ENCODE assay signal across 8 cellular contexts in the genomic region with DNA sequence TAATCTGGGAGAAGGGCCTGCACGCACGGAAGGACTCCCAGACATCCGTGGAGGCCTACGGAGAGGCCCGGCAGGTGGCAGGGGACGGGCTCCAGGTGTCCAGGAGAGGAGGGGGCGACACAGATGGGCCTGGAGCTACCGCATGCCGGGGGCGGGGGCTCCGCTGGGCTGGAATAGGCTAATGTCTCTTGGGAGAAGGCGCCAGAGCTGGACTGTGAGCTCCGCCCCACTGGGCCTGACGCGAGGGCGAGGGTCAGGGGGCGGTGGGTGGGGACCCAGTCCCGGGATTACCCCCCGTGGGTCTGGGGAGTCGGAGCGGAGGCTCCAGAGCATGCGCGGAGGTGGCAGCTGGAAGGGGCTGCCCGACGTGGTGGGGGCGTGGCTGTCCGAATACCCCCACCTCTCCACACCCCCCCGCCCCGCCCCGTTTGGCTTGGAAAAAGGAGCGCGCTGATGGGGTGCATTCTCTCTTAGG. TPM values are rescaled to one million over a fixed set of nuclear protein-coding genes. Genes with fewer than 3 reads are reported as not detected.
DNase-seq lines count a peak whose midpoint lies in the region; ATAC-seq and TF ChIP-seq lines count a peak whose summit lies in the region.

No MANE protein-coding gene starts in this region.

- peaks cover 54% of the 10 kb centered on the region for H3K79me2 ChIP-seq in DND-41 (ENCODE audit: insufficient read depth, low read length)
- H3K79me2 ChIP-seq in neural cell (replicated peaks; ENCODE audit: insufficient read depth, low read length) = peaks cover 44% of the 10 kb centered on the region

- H3K36me3 Mint-ChIP-seq in activated T-helper 1 cell treated with anti-CD3 and anti-CD28 coated beads, Interleukin-12 subunit alpha, Interleukin-12 subunit beta, Interleukin-2, Interleukin-4 antibody, amounts not matched to agents 30 ng/mL and 10 ng/mL and 1 ng/mL, durations not matched to agents 14 hours and 24 hours and 36 hours (ENCODE audit: low read depth) = peaks cover 5% of the 10 kb centered on the region

- TF ChIP-seq RAD21 in neural cell (conservative IDR thresholded peaks at IDR 0.05) = no peak

- peak overlapping the region; percentile 92 for H3K4me2 ChIP-seq in DND-41 (ENCODE audit: insufficient read depth, low read length)
- H3K4me2 ChIP-seq in neural cell (ENCODE audit: low read length) = peak overlapping the region; percentile 99

- peaks cover 37% of the 10 kb centered on the region for H3K4me1 ChIP-seq in DND-41 (ENCODE audit: insufficient read depth, low read length)
- H3K4me1 ChIP-seq in thymus (ENCODE audit: control insufficient read depth, insufficient read depth, low read length) = peaks cover 10% of the 10 kb centered on the region

- no peaks in the 10 kb centered on the region for H3F3A ChIP-seq in neural cell (ENCODE audit: insufficient read depth, low read length, poor library complexity, severe bottlenecking)

- no peak for TF ChIP-seq EP300 in neural cell (conservative IDR thresholded peaks at IDR 0.05; ENCODE audit: poor library complexity, severe bottlenecking)

- peak overlapping the region; percentile 95 for H3K4me3 Mint-ChIP-seq in activated T-helper 1 cell treated with anti-CD3 and anti-CD28 coated beads, Interleukin-12 subunit alpha, Interleukin-12 subunit beta, Interleukin-2, Interleukin-4 antibody, amounts not matched to agents 30 ng/mL and 10 ng/mL and 1 ng/mL, durations not matched to agents 14 hours and 24 hours and 36 hours

- H3K9me3 ChIP-seq in DND-41 (ENCODE audit: insufficient read depth, low read length, severe bottlenecking) (no peaks in the 10 kb centered on the region), neural cell (ENCODE audit: low read length) (no peaks in the 10 kb centered on the region), thymus (ENCODE audit: control insufficient read depth) (no peaks in the 10 kb centered on the region)

- peaks cover 48% of the 10 kb centered on the region for H3K4me1 Mint-ChIP-seq in activated T-helper 1 cell treated with anti-CD3 and anti-CD28 coated beads, Interleukin-12 subunit alpha, Interleukin-12 subunit beta, Interleukin-2, Interleukin-4 antibody, amounts not matched to agents 30 ng/mL and 10 ng/mL and 1 ng/mL, durations not matched to agents 14 hours and 24 hours and 36 hours (ENCODE audit: low read depth)

- H3K27me3 Mint-ChIP-seq in activated T-helper 1 cell treated with anti-CD3 and anti-CD28 coated beads, Interleukin-12 subunit alpha, Interleukin-12 subunit beta, Interleukin-2, Interleukin-4 antibody, amounts not matched to agents 30 ng/mL and 10 ng/mL and 1 ng/mL, durations not matched to agents 14 hours and 24 hours and 36 hours (ENCODE audit: insufficient read depth) = peaks cover 6% of the 10 kb centered on the region

- H3K9me3 Mint-ChIP-seq in activated T-helper 1 cell treated with anti-CD3 and anti-CD28 coated beads, Interleukin-12 subunit alpha, Interleukin-12 subunit beta, Interleukin-2, Interleukin-4 antibody, amounts not matched to agents 30 ng/mL and 10 ng/mL and 1 ng/mL, durations not matched to agents 14 hours and 24 hours and 36 hours = no peaks in the 10 kb centered on the region

- H4K20me1 ChIP-seq in DND-41 (ENCODE audit: insufficient read depth, low read length) (peaks cover 37% of the 10 kb centered on the region), neural cell (ENCODE audit: insufficient read depth) (no peaks in the 10 kb centered on the region)

- ATAC-seq in DND-41 (ENCODE audit: insufficient read depth, low read depth) (peak; percentile 29), HG02642 (IDR thresholded peaks at IDR 0.05; ENCODE audit: poor library complexity, unreplicated experiment) (peak; percentile 12)

- H3K36me3 ChIP-seq in DND-41 (ENCODE audit: insufficient read depth, low read length) (peaks cover 16% of the 10 kb centered on the region), neural cell (ENCODE audit: insufficient read depth, low read length) (no peaks in the 10 kb centered on the region), thymus (ENCODE audit: control insufficient read depth, insufficient read depth) (peaks cover 3% of the 10 kb centered on the region)

- H3K27ac ChIP-seq in DND-41 (ENCODE audit: low read length) (peak overlapping the region; percentile 85), neural cell (ENCODE audit: low read length) (peak overlapping the region; percentile 82), thymus (ENCODE audit: low read depth) (peak overlapping the region; percentile 8)

- H3K9ac ChIP-seq in DND-41 (ENCODE audit: low read depth, low read length) (peak overlapping the region; percentile 91), neural cell (ENCODE audit: low read length) (peak overlapping the region; percentile 96)

- H2AFZ ChIP-seq in DND-41 (ENCODE audit: low read depth, low read length) (peak overlapping the region; percentile 94), neural cell (ENCODE audit: low read depth, low read length) (peak overlapping the region; percentile 77)

- H3K27me3 ChIP-seq in DND-41 (ENCODE audit: insufficient read depth, low read length, poor library complexity) (no peaks in the 10 kb centered on the region), neural cell (ENCODE audit: insufficient read depth, low read depth, low read length) (no peaks in the 10 kb centered on the region), thymus (ENCODE audit: control insufficient read depth, insufficient read depth) (no peaks in the 10 kb centered on the region)

- peak; percentile 59 for DNase-seq in DND-41
- peak; percentile 94 for DNase-seq in NCI-H82 (lab: John Stamatoyannopoulos, UW)
- peak; percentile 26 for DNase-seq in activated T-helper 1 cell treated with anti-CD3 and anti-CD28 coated beads, Interleukin-12 subunit alpha, Interleukin-12 subunit beta, Interleukin-2, Interleukin-4 antibody, amounts not matched to agents 30 ng/mL and 10 ng/mL and 1 ng/mL, durations not matched to agents 14 hours and 24 hours and 36 hours (ENCODE audit: low spot score)
- peak; percentile 13 for DNase-seq in fibroblast of mammary gland (ENCODE audit: low read depth)
- no peak for DNase-seq in GDM1 (lab: John Stamatoyannopoulos, UW)

- peak overlapping the region; percentile 67 to 91 for H3K4me3 ChIP-seq in DND-41 (ENCODE audit: low read depth in 1 of 2, low read length in 2 of 2)
- peak overlapping the region; percentile 99 for H3K4me3 ChIP-seq in fibroblast of mammary gland (ENCODE audit: control insufficient read depth, low read depth, low read length)
- peak overlapping the region; percentile 99 for H3K4me3 ChIP-seq in neural cell (ENCODE audit: low read length)
- peak overlapping the region; percentile 98 for H3K4me3 ChIP-seq in thymus (ENCODE audit: low read length)

- WGBS in thymus = under 1% methylated on average over 32 of the region's 32 CpGs

- peak overlapping the region; percentile 64 for H3K27ac Mint-ChIP-seq in activated T-helper 1 cell treated with anti-CD3 and anti-CD28 coated beads, Interleukin-12 subunit alpha, Interleukin-12 subunit beta, Interleukin-2, Interleukin-4 antibody, amounts not matched to agents 30 ng/mL and 10 ng/mL and 1 ng/mL, durations not matched to agents 14 hours and 24 hours and 36 hours

- no peak for TF ChIP-seq CTCF in DND-41 (IDR thresholded peaks at IDR 0.05; ENCODE audit: borderline replicate concordance, extremely low read depth, low read length, poor library complexity, severe bottlenecking)
- no peak for TF ChIP-seq CTCF in fibroblast of mammary gland (conservative IDR thresholded peaks at IDR 0.05; ENCODE audit: control insufficient read depth, insufficient read depth, low read depth, low read length)
- TF ChIP-seq CTCF in neural cell (IDR thresholded peaks at IDR 0.05; ENCODE audit: poor library complexity, severe bottlenecking) = no peak

- H3K9me2 ChIP-seq in neural cell (ENCODE audit: insufficient read depth, low read length) = no peaks in the 10 kb centered on the region

- intact Hi-C loops in activated T-helper 1 cell treated with anti-CD3 and anti-CD28 coated beads, Interleukin-12 subunit alpha, Interleukin-12 subunit beta, Interleukin-2, Interleukin-4 antibody, amounts not matched to agents 30 ng/mL and 10 ng/mL and 1 ng/mL, durations not matched to agents 14 hours and 24 hours and 36 hours (cut with micrococcal nuclease) = loop anchor here (1.0 to 5.0 kb wide), 7 partner anchors 48 to 1714 kb away; partner anchors contain the start of genes AGO3, GNL2, THRAP3 and TRAPPC3

TF ChIP-seq in neural cell, 6 proteins besides CTCF, POLR2A, EP300 and RAD21 (continues in another document):
- TF ChIP-seq TAF1 (IDR thresholded peaks at IDR 0.05; ENCODE audit: low read depth) = no peak
- peak; percentile 42 for TF ChIP-seq POLR2AphosphoS5 (IDR thresholded peaks at IDR 0.05)
- no peak for TF ChIP-seq SMC3 (conservative IDR thresholded peaks at IDR 0.05; ENCODE audit: poor library complexity)

RNA-seq across cellular contexts. Expression of gene AGO1, which starts 0.7 kb away (rescaled TPM):
- 39.0 and 39.5 TPM in 2 replicates for total RNA-seq in activated T-helper 1 cell treated with anti-CD3 and anti-CD28 coated beads, Interleukin-12 subunit alpha, Interleukin-12 subunit beta, Interleukin-2, Interleukin-4 antibody, amounts not matched to agents 30 ng/mL and 10 ng/mL and 1 ng/mL, durations not matched to agents 14 hours and 24 hours and 36 hours
- 13.0 and 15.0 TPM in 2 replicates for polyA plus RNA-seq in neural cell
- polyA minus RNA-seq in neural cell = 30.4 and 38.5 TPM in 2 replicates
- polyA plus RNA-seq in thymus = 3.7 TPM

RNA-seq across cellular contexts. Expression of gene AGO3, which starts 47.2 kb away (rescaled TPM):
- total RNA-seq in activated T-helper 1 cell treated with anti-CD3 and anti-CD28 coated beads, Interleukin-12 subunit alpha, Interleukin-12 subunit beta, Interleukin-2, Interleukin-4 antibody, amounts not matched to agents 30 ng/mL and 10 ng/mL and 1 ng/mL, durations not matched to agents 14 hours and 24 hours and 36 hours = 26.1 and 33.6 TPM in 2 replicates
- 9.4 and 10.2 TPM in 2 replicates for polyA plus RNA-seq in neural cell
- polyA minus RNA-seq in neural cell = 36.8 and 41.9 TPM in 2 replicates
- polyA plus RNA-seq in thymus = 4.1 TPM

Comparison
In these comparisons a context has a peak if more than half of its experiments do, and no peak if none do; other contexts are left out.
1. H3K27ac ChIP-seq: peak in every context shown above with its lines; median percentile 85 in DND-41; 82 in neural cell; 8 in thymus.